In genomic region chr10:6274504-6274903, GRCh38 we compare ENCODE assay signal across 9 cellular contexts.
DNase-seq lines count a peak whose midpoint lies in the region; ATAC-seq and TF ChIP-seq lines count a peak whose summit lies in the region.
"Had no signal": no experiment of that assay in that cellular context is flagged by ENCODE, and none has a peak within 500 bp of the region (broad histone marks: within the 10 kb centered on the region; RNA-seq: fewer than 3 reads in every experiment).

No MANE protein-coding gene starts in this region.

- peak overlapping the region in 1 of 2 experiments; percentile 68 for H3K4ac ChIP-seq in mesenchymal stem cell (ENCODE audit: low read depth in 1 of 2, low read length in 2 of 2)

- no peak for TF ChIP-seq EP300 in tibial nerve (IDR thresholded peaks at IDR 0.05)

- peak overlapping the region; percentile 90 for H2AK5ac ChIP-seq in mesenchymal stem cell (ENCODE audit: low read length, severe bottlenecking)

- H3K4me2 ChIP-seq in mesenchymal stem cell (ENCODE audit: low read length, poor library complexity, severe bottlenecking) = no peak overlapping the region

- peak overlapping the region; percentile 68 for H3K4me3 Mint-ChIP-seq in activated T-cell treated with anti-CD3 and anti-CD28 coated beads, Interleukin-2, amount 50 U/mL, for 24 hours
- no peak overlapping the region for H3K4me3 Mint-ChIP-seq in activated T-cell treated with anti-CD3 and anti-CD28 coated beads, Interleukin-2, amount 50 U/mL, for 4 hours
- H3K4me3 Mint-ChIP-seq in activated naive CD8-positive, alpha-beta T cell treated with anti-CD3 and anti-CD28 coated beads, Interleukin-2, amount 50 U/mL, for 24 hours = no peak overlapping the region

- H2BK120ac ChIP-seq in mesenchymal stem cell (ENCODE audit: low read depth, low read length) = peak overlapping the region; percentile 43

- TF ChIP-seq CTCF in tibial nerve (IDR thresholded peaks at IDR 0.05) (no peak), testis (IDR thresholded peaks at IDR 0.05) (no peak)

- H3K23ac ChIP-seq in mesenchymal stem cell (ENCODE audit: low read length in 2 of 2) = no peak overlapping the region

- 97% methylated on average over 7 of the region's 7 CpGs for WGBS in mesenchymal stem cell
- 90 to 93% methylated on average over 7 of the region's 7 CpGs for WGBS in tibial nerve, 2 donors
- WGBS in testis, 2 donors = 94 to 97% methylated on average over 7 of the region's 7 CpGs

- H3K27ac Mint-ChIP-seq in activated T-cell treated with anti-CD3 and anti-CD28 coated beads, Interleukin-2, amount 50 U/mL, for 24 hours = peak overlapping the region; percentile 96
- H3K27ac Mint-ChIP-seq in activated naive CD8-positive, alpha-beta T cell treated with anti-CD3 and anti-CD28 coated beads, Interleukin-2, amount 50 U/mL, for 24 hours = peak overlapping the region; percentile 94

- H3K14ac ChIP-seq in mesenchymal stem cell (ENCODE audit: low read length in 2 of 2) = no peak overlapping the region

- no peak overlapping the region for H2BK15ac ChIP-seq in mesenchymal stem cell (ENCODE audit: low read depth, poor library complexity, severe bottlenecking)

- DNase-seq in activated T-cell treated with anti-CD3 and anti-CD28 coated beads, Interleukin-2, amount 50 U/mL, for 24 hours = no peak
- no peak for DNase-seq in activated T-cell treated with anti-CD3 and anti-CD28 coated beads, Interleukin-2, amount 50 U/mL, for 4 hours
- DNase-seq in activated naive CD8-positive, alpha-beta T cell treated with anti-CD3 and anti-CD28 coated beads, Interleukin-2, amount 50 U/mL, for 24 hours = no peak
- DNase-seq in mesenchymal stem cell = peak; percentile 35
- DNase-seq in tibial nerve (ENCODE audit: low spot score in 2 of 2) = no peak
- no peak for DNase-seq in midbrain (lab: John Stamatoyannopoulos, UW)
- DNase-seq in testis = no peak
- DNase-seq: NCI-H1694 treated with DMSO at 0.1 percent for 48 hours had no signal

- no peak for ATAC-seq in activated T-cell treated with anti-CD3 and anti-CD28 coated beads, Interleukin-2, amount 50 U/mL, for 4 hours
- no peak for ATAC-seq in activated naive CD8-positive, alpha-beta T cell treated with anti-CD3 and anti-CD28 coated beads, Interleukin-2, amount 50 U/mL, for 24 hours
- no peak for ATAC-seq in HG02973 (IDR thresholded peaks at IDR 0.05; ENCODE audit: unreplicated experiment)

- peak overlapping the region; percentile 69 for H4K8ac ChIP-seq in mesenchymal stem cell (ENCODE audit: low read length)

- H2BK12ac ChIP-seq in mesenchymal stem cell (ENCODE audit: low read length in 2 of 2) = peak overlapping the region; percentile 53 to 89

- peak overlapping the region; percentile 59 for H4K91ac ChIP-seq in mesenchymal stem cell (ENCODE audit: low read length)

- H3K4me3 ChIP-seq in mesenchymal stem cell (ENCODE audit: insufficient read depth in 1 of 2, low read depth in 1 of 2, low read length in 2 of 2) (no peak overlapping the region), tibial nerve (no peak overlapping the region), testis (no peak overlapping the region)

- no peaks in the 10 kb centered on the region for H3K27me3 Mint-ChIP-seq in activated T-cell treated with anti-CD3 and anti-CD28 coated beads, Interleukin-2, amount 50 U/mL, for 24 hours
- H3K27me3 Mint-ChIP-seq in activated T-cell treated with anti-CD3 and anti-CD28 coated beads, Interleukin-2, amount 50 U/mL, for 4 hours (ENCODE audit: low read depth) = no peaks in the 10 kb centered on the region
- no peaks in the 10 kb centered on the region for H3K27me3 Mint-ChIP-seq in activated naive CD8-positive, alpha-beta T cell treated with anti-CD3 and anti-CD28 coated beads, Interleukin-2, amount 50 U/mL, for 24 hours

- no peaks in the 10 kb centered on the region for H3K79me1 ChIP-seq in mesenchymal stem cell (replicated peaks; ENCODE audit: low read length, poor library complexity, severe bottlenecking)

- peaks cover 18% of the 10 kb centered on the region for H3K36me3 Mint-ChIP-seq in activated T-cell treated with anti-CD3 and anti-CD28 coated beads, Interleukin-2, amount 50 U/mL, for 24 hours (ENCODE audit: low read depth)
- peaks cover 1% of the 10 kb centered on the region for H3K36me3 Mint-ChIP-seq in activated T-cell treated with anti-CD3 and anti-CD28 coated beads, Interleukin-2, amount 50 U/mL, for 4 hours (ENCODE audit: insufficient read depth)
- peaks cover 7% of the 10 kb centered on the region for H3K36me3 Mint-ChIP-seq in activated naive CD8-positive, alpha-beta T cell treated with anti-CD3 and anti-CD28 coated beads, Interleukin-2, amount 50 U/mL, for 24 hours (ENCODE audit: low read depth)

- H3K27ac ChIP-seq in mesenchymal stem cell (ENCODE audit: low read length, poor library complexity, severe bottlenecking) (peak overlapping the region; percentile 93), tibial nerve (peak overlapping the region in 3 of 4 donors; percentile 77 to 90 (median 86)), testis (no peak overlapping the region)

- TF ChIP-seq POLR2A in tibial nerve (IDR thresholded peaks at IDR 0.05) (no peak), testis (IDR thresholded peaks at IDR 0.05) (no peak)

- intact Hi-C loops in testis (cut with DNase I; ENCODE audit: low total_unique reads) = no loop called here

- peaks cover 11% of the 10 kb centered on the region for H3K4me1 ChIP-seq in mesenchymal stem cell (ENCODE audit: control insufficient read depth, insufficient read depth, low read depth, low read length)
- H3K4me1 ChIP-seq in tibial nerve = peaks cover 0 to 21% (median 5%) of the 10 kb centered on the region in 4 donors
- peaks cover 3% of the 10 kb centered on the region for H3K4me1 ChIP-seq in testis

- H3K9me3 ChIP-seq in mesenchymal stem cell (ENCODE audit: control insufficient read depth, low read length) (no peaks in the 10 kb centered on the region), tibial nerve (no peaks in the 10 kb centered on the region), testis (no peaks in the 10 kb centered on the region)

- peak overlapping the region; percentile 69 to 91 for H3K18ac ChIP-seq in mesenchymal stem cell (ENCODE audit: low read depth in 1 of 2, low read length in 2 of 2)

- H3K27me3 ChIP-seq in mesenchymal stem cell (ENCODE audit: control insufficient read depth in 1 of 2, insufficient read depth in 1 of 2, low read length in 2 of 2) (no peaks in the 10 kb centered on the region), tibial nerve (no peaks in the 10 kb centered on the region), testis (no peaks in the 10 kb centered on the region)

- peaks cover 76% of the 10 kb centered on the region for H3K4me1 Mint-ChIP-seq in activated T-cell treated with anti-CD3 and anti-CD28 coated beads, Interleukin-2, amount 50 U/mL, for 24 hours (ENCODE audit: low read depth)
- peaks cover 51% of the 10 kb centered on the region for H3K4me1 Mint-ChIP-seq in activated T-cell treated with anti-CD3 and anti-CD28 coated beads, Interleukin-2, amount 50 U/mL, for 4 hours (ENCODE audit: low read depth)
- peaks cover 63% of the 10 kb centered on the region for H3K4me1 Mint-ChIP-seq in activated naive CD8-positive, alpha-beta T cell treated with anti-CD3 and anti-CD28 coated beads, Interleukin-2, amount 50 U/mL, for 24 hours

- H3K36me3 ChIP-seq in mesenchymal stem cell (ENCODE audit: control insufficient read depth in 1 of 2, insufficient read depth in 2 of 2, low read depth in 1 of 2, low read length in 2 of 2) = peaks cover 0 to 2% of the 10 kb centered on the region in 2 experiments
- no peaks in the 10 kb centered on the region for H3K36me3 ChIP-seq in tibial nerve
- H3K36me3 ChIP-seq in testis (ENCODE audit: low read depth, missing control alignments) = no peaks in the 10 kb centered on the region

- no peak overlapping the region for H2BK5ac ChIP-seq in mesenchymal stem cell (ENCODE audit: low read depth, low read length, poor library complexity, severe bottlenecking)

- peaks cover 11% of the 10 kb centered on the region for H3K9me3 Mint-ChIP-seq in activated T-cell treated with anti-CD3 and anti-CD28 coated beads, Interleukin-2, amount 50 U/mL, for 24 hours
- no peaks in the 10 kb centered on the region for H3K9me3 Mint-ChIP-seq in activated T-cell treated with anti-CD3 and anti-CD28 coated beads, Interleukin-2, amount 50 U/mL, for 4 hours
- H3K9me3 Mint-ChIP-seq in activated naive CD8-positive, alpha-beta T cell treated with anti-CD3 and anti-CD28 coated beads, Interleukin-2, amount 50 U/mL, for 24 hours = no peaks in the 10 kb centered on the region

- H2AFZ ChIP-seq in mesenchymal stem cell (ENCODE audit: low read depth, low read length) = no peak overlapping the region

- peak overlapping the region; percentile 71 for H3K9ac ChIP-seq in mesenchymal stem cell (ENCODE audit: low read length)

Comparison
In these comparisons a context has a peak if more than half of its experiments do, and no peak if none do; other contexts are left out.
1. H3K27ac ChIP-seq: peak in mesenchymal stem cell (single experiment) and tibial nerve (3 of 4); none in testis (0 of 2).